1 cellular context compared by ENCODE assay signal in genomic region chr2:210461401-210461800, GRCh38.
TF ChIP-seq lines count a peak whose summit lies in the region.

No MANE protein-coding gene starts in this region.

TF ChIP-seq in GM12878, 131 proteins besides CTCF, POLR2A, EP300 and RAD21 (continued from another document):
- TF ChIP-seq ETV6 (conservative IDR thresholded peaks at IDR 0.05 in 1 of 2, IDR thresholded peaks at IDR 0.05 in 1 of 2; ENCODE audit: borderline replicate concordance in 1 of 2, low read depth in 1 of 2) (no peak), NBN (IDR thresholded peaks at IDR 0.05) (peak; percentile 45; the same call in 1 of the 2 replicates), RFX5 (IDR thresholded peaks at IDR 0.05; ENCODE audit: low read depth, low read length) (no peak; the same call in 1 of the 2 replicates), MXI1 (IDR thresholded peaks at IDR 0.05; ENCODE audit: low read depth, low read length) (no peak), RBBP5 (conservative IDR thresholded peaks at IDR 0.05) (no peak), SMAD1 (IDR thresholded peaks at IDR 0.05; ENCODE audit: low read depth, partially characterized antibody) (peak; percentile 12), CBX5 (IDR thresholded peaks at IDR 0.05; ENCODE audit: low read depth) (no peak), STAT1 (conservative IDR thresholded peaks at IDR 0.05) (no peak), ZNF274 (IDR thresholded peaks at IDR 0.05; ENCODE audit: insufficient read depth, insufficient read length) (no peak), SP1 (IDR thresholded peaks at IDR 0.05; ENCODE audit: low read depth, low read length) (no peak), SREBF2 (IDR thresholded peaks at IDR 0.05; ENCODE audit: low read length) (no peak), CUX1 (IDR thresholded peaks at IDR 0.05; ENCODE audit: insufficient replicate concordance, low read depth, low read length) (peak; percentile 44), BRCA1 (IDR thresholded peaks at IDR 0.05; ENCODE audit: low read depth, low read length) (no peak), FOXK2 (IDR thresholded peaks at IDR 0.05) (no peak)
